Comparison of ENCODE assay signal across 24 cellular contexts in the genomic region with DNA sequence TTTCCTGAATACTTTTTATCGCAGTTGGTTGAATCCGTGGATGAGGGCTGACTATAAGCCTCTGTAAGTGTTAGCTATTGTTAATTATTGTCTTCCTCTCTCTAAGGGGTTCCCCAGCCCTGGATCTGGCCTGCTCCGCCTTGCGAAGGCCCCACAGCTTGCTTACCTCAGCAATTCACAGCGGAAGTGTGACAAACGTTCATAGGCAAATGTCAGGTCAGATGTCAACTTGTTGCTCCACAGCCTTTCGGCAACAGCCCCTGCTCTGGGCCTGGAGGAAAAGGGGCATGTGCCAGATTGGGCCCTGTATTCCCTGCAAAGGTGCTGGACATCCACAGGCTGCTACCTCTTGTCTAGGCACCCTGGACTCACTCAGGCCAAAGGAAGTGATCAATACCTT. TPM values are rescaled to one million over a fixed set of nuclear protein-coding genes. Genes with fewer than 3 reads are reported as not detected.
A peak's percentile ranks its signal among the peaks of the same experiment; 100 is the strongest.
DNase-seq lines count a peak whose midpoint lies in the region; ATAC-seq and TF ChIP-seq lines count a peak whose summit lies in the region.
"Had no signal": no experiment of that assay in that cellular context is flagged by ENCODE, and none has a peak within 500 bp of the region (broad histone marks: within the 10 kb centered on the region; RNA-seq: fewer than 3 reads in every experiment).

No MANE protein-coding gene starts in this region.

- no peaks in the 10 kb centered on the region for H3K4me1 ChIP-seq in right lobe of liver

- ATAC-seq in left lobe of liver (peak; percentile 45), right lobe of liver (peak; percentile 35 to 72 (median 47)), GM21786 (IDR thresholded peaks at IDR 0.05; ENCODE audit: unreplicated experiment) (no peak), GM19463 (IDR thresholded peaks at IDR 0.05; ENCODE audit: unreplicated experiment) (no peak)
- ATAC-seq: A549, GM12878 had no signal

- TF ChIP-seq POLR2A in right lobe of liver (IDR thresholded peaks at IDR 0.05), result no peak

- no peaks in the 10 kb centered on the region for H3K9me3 ChIP-seq in right lobe of liver
- H3K9me3 ChIP-seq: A549; BE2C; BLaER1 treated with 17β-estradiol and CSF1 and Interleukin-3, amounts not matched to agents 10 nM and 100 nM had no signal

- H3K27ac ChIP-seq in right lobe of liver, result no peak overlapping the region
- H3K27ac ChIP-seq: A549; BLaER1 treated with 17β-estradiol and CSF1 and Interleukin-3, amounts not matched to agents 10 nM and 100 nM; GM23248 had no signal

- DNase-seq in activated CD8-positive, alpha-beta memory T cell treated with anti-CD3 and anti-CD28 coated beads for 24 hours, result peak; percentile 37
- no peak for DNase-seq in activated CD8-positive, alpha-beta memory T cell treated with anti-CD3 and anti-CD28 coated beads, Interleukin-2, amount 50 U/mL, for 4 hours
- no peak for DNase-seq in left lobe of liver (ENCODE audit: low spot score)
- peak in 2 of 3 donors; percentile 29 to 49 for DNase-seq in right lobe of liver
- DNase-seq in amniotic stem cell (lab: John Stamatoyannopoulos, UW), result no peak
- DNase-seq: 8988T; ACHN; AML-193; BE2C; CD4-positive, alpha-beta T cell; CD8-positive, alpha-beta memory T cell; DMS 273 treated with DMSO at 0.1 percent for 48 hours; DMS79; EL; GDM1; GM23248; H7; HCEC 1CT had no signal

- 74% methylated on average over 2 of the region's 7 CpGs for WGBS in right lobe of liver (ENCODE audit: insufficient coverage, low coverage, low lambda C conversion rate, missing lambda C conversion rate)

- no peak for TF ChIP-seq CTCF in right lobe of liver (IDR thresholded peaks at IDR 0.05)

- intact Hi-C loops in right lobe of liver (cut with DNase I), result no loop called here

- H3K27me3 ChIP-seq in right lobe of liver, result no peaks in the 10 kb centered on the region
- H3K27me3 ChIP-seq: BE2C; BLaER1 treated with 17β-estradiol and CSF1 and Interleukin-3, amounts not matched to agents 10 nM and 100 nM had no signal

- H3K36me3 ChIP-seq in right lobe of liver, result peaks cover 0 to 57% (median 26%) of the 10 kb centered on the region in 4 donors

- no peak overlapping the region for H3K4me3 ChIP-seq in right lobe of liver
- H3K4me3 ChIP-seq: A549; BLaER1 treated with 17β-estradiol and CSF1 and Interleukin-3, amounts not matched to agents 10 nM and 100 nM; GM12878; GM23248 had no signal

RNA-seq across cellular contexts. Expression of gene CELF6, which starts 25.3 kb away (rescaled TPM):
- total RNA-seq in left lobe of liver (0.65 TPM), right lobe of liver (1 to 10 TPM in 4 of 6 experiments, under 1 TPM in 2; 0.47 to 1.7 (median 1.2) TPM)

RNA-seq across cellular contexts. Expression of gene HEXA, which starts 30.5 kb away (rescaled TPM):
- 49.4 TPM for total RNA-seq in left lobe of liver
- 100 to 1,000 TPM in 1 of 6 experiments, 10 to 100 TPM in 5; 55.9 to 107 (median 65.3) TPM for total RNA-seq in right lobe of liver

RNA-seq across cellular contexts. Expression of gene TMEM202, which starts 52.8 kb away (rescaled TPM):
- total RNA-seq in left lobe of liver, result not detected
- not detected for total RNA-seq in right lobe of liver
- total RNA-seq: CD4-positive, alpha-beta T cell; CD8-positive, alpha-beta memory T cell; GM12878; GM23248; H1; H7 had no signal

Comparison
In these comparisons a context has a peak if more than half of its experiments do, and no peak if none do; other contexts are left out.
1. DNase-seq: peak in activated CD8-positive, alpha-beta memory T cell treated with anti-CD3 and anti-CD28 coated beads for 24 hours (single experiment) and right lobe of liver (2 of 3); none in activated CD8-positive, alpha-beta memory T cell treated with anti-CD3 and anti-CD28 coated beads, Interleukin-2, amount 50 U/mL, for 4 hours (single experiment), left lobe of liver (single experiment) and amniotic stem cell (single experiment).
2. ATAC-seq: peak in left lobe of liver (single experiment) and right lobe of liver (4 of 4); none in GM21786 (single experiment) and GM19463 (single experiment).